ENCODE assay signal across 9 cellular contexts in genomic region chr6:139534472-139535115, GRCh38.
DNase-seq lines count a peak whose midpoint lies in the region; ATAC-seq and TF ChIP-seq lines count a peak whose summit lies in the region.
"Had no signal": no experiment of that assay in that cellular context is flagged by ENCODE, and none has a peak within 500 bp of the region (broad histone marks: within the 10 kb centered on the region; RNA-seq: fewer than 3 reads in every experiment).

No MANE protein-coding gene starts in this region.

- no peaks in the 10 kb centered on the region for H3K27me3 ChIP-seq in BLaER1 treated with 17β-estradiol and CSF1 and Interleukin-3, amounts not matched to agents 10 nM and 100 nM

- peak overlapping the region; percentile 4 to 65 (median 46); a peak in 18 of 22 replicates for H3K27ac ChIP-seq in BLaER1 treated with 17β-estradiol and CSF1 and Interleukin-3, amounts not matched to agents 10 nM and 100 nM

- H3K4me3 ChIP-seq in BLaER1 treated with 17β-estradiol and CSF1 and Interleukin-3, amounts not matched to agents 10 nM and 100 nM: peak overlapping the region in 4 of 10 experiments; percentile 0 to 25 (median 6); a peak in 5 of 20 replicates

- no peaks in the 10 kb centered on the region for H3K27me3 Mint-ChIP-seq in activated T-cell treated with anti-CD3 and anti-CD28 coated beads, Interleukin-2, amount 50 U/mL, for 72 hours (ENCODE audit: low read depth)
- no peaks in the 10 kb centered on the region for H3K27me3 Mint-ChIP-seq in mesothelial cell of epicardium (ENCODE audit: low read depth)

- peak overlapping the region in 9 of 11 experiments; percentile 11 to 53 (median 19); a peak in 10 of 22 replicates for H3K9ac ChIP-seq in BLaER1 treated with 17β-estradiol and CSF1 and Interleukin-3, amounts not matched to agents 10 nM and 100 nM

- H3K4me1 Mint-ChIP-seq in activated T-cell treated with anti-CD3 and anti-CD28 coated beads, Interleukin-2, amount 50 U/mL, for 72 hours (ENCODE audit: low read depth): peaks cover 37% of the 10 kb centered on the region
- peaks cover 36% of the 10 kb centered on the region for H3K4me1 Mint-ChIP-seq in mesothelial cell of epicardium

- no peaks in the 10 kb centered on the region for H4K20me1 ChIP-seq in BLaER1 treated with 17β-estradiol and CSF1 and Interleukin-3, amounts not matched to agents 10 nM and 100 nM

- peak overlapping the region; percentile 67 to 85 (median 78) for H3K4me2 ChIP-seq in BLaER1 treated with 17β-estradiol and CSF1 and Interleukin-3, amounts not matched to agents 10 nM and 100 nM

- peaks cover 24 to 48% (median 30%) of the 10 kb centered on the region in 10 experiments for H3K4me1 ChIP-seq in BLaER1 treated with 17β-estradiol and CSF1 and Interleukin-3, amounts not matched to agents 10 nM and 100 nM

- peaks cover 0 to 3% of the 10 kb centered on the region in 2 donors for H3K36me3 Mint-ChIP-seq in activated T-cell treated with anti-CD3 and anti-CD28 coated beads, Interleukin-2, amount 50 U/mL, for 72 hours (ENCODE audit: insufficient read depth in 2 of 2)
- no peaks in the 10 kb centered on the region for H3K36me3 Mint-ChIP-seq in mesothelial cell of epicardium

- H3K27ac Mint-ChIP-seq in activated T-cell treated with anti-CD3 and anti-CD28 coated beads, Interleukin-2, amount 50 U/mL, for 72 hours: peak overlapping the region; percentile 96
- peak overlapping the region; percentile 28 for H3K27ac Mint-ChIP-seq in mesothelial cell of epicardium

- no peaks in the 10 kb centered on the region for H3K9me3 Mint-ChIP-seq in activated T-cell treated with anti-CD3 and anti-CD28 coated beads, Interleukin-2, amount 50 U/mL, for 72 hours
- no peaks in the 10 kb centered on the region for H3K9me3 Mint-ChIP-seq in mesothelial cell of epicardium

- DNase-seq in activated T-cell treated with anti-CD3 and anti-CD28 coated beads, Interleukin-2, amount 50 U/mL, for 72 hours: no peak
- DNase-seq in mesothelial cell of epicardium (ENCODE audit: low spot score in 2 of 2, unreplicated experiment in 2 of 2) (no peak), NCI-H446 treated with DMSO at 0.1 percent for 48 hours (lab: John Stamatoyannopoulos, UW) (no peak), NCI-H1417 (lab: John Stamatoyannopoulos, UW) (no peak), activated gamma-delta T cell (lab: John Stamatoyannopoulos, UW) (no peak)
- no peak for DNase-seq in stimulated activated CD4-positive, alpha-beta T cell treated with anti-CD3 and anti-CD28 coated beads, Interleukin-4, amount 100 ng/mL, for 1 hour
- DNase-seq: activated CD4-positive, CD25-positive, alpha-beta regulatory T cell had no signal

- no peak for TF ChIP-seq CTCF in mesothelial cell of epicardium (IDR thresholded peaks at IDR 0.05; ENCODE audit: unreplicated experiment)

- peaks cover 0 to 8% (median 0%) of the 10 kb centered on the region in 11 experiments; a peak in 2 of 22 replicates for H3K9me3 ChIP-seq in BLaER1 treated with 17β-estradiol and CSF1 and Interleukin-3, amounts not matched to agents 10 nM and 100 nM (replicated peaks in 1 of 11)

- H3K36me3 ChIP-seq in BLaER1 treated with 17β-estradiol and CSF1 and Interleukin-3, amounts not matched to agents 10 nM and 100 nM: no peaks in the 10 kb centered on the region

- ATAC-seq in HG02852 (IDR thresholded peaks at IDR 0.05; ENCODE audit: unreplicated experiment): peak; percentile 63
- ATAC-seq in activated T-cell treated with anti-CD3 and anti-CD28 coated beads, Interleukin-2, amount 50 U/mL, for 72 hours (replicated peaks in 1 of 2): peak; percentile 15 to 17

- H3K4me3 Mint-ChIP-seq in activated T-cell treated with anti-CD3 and anti-CD28 coated beads, Interleukin-2, amount 50 U/mL, for 72 hours: peak overlapping the region; percentile 68 to 88
- no peak overlapping the region for H3K4me3 Mint-ChIP-seq in mesothelial cell of epicardium
